Comparison of ENCODE assay signal across 1 cellular context in the genomic region with DNA sequence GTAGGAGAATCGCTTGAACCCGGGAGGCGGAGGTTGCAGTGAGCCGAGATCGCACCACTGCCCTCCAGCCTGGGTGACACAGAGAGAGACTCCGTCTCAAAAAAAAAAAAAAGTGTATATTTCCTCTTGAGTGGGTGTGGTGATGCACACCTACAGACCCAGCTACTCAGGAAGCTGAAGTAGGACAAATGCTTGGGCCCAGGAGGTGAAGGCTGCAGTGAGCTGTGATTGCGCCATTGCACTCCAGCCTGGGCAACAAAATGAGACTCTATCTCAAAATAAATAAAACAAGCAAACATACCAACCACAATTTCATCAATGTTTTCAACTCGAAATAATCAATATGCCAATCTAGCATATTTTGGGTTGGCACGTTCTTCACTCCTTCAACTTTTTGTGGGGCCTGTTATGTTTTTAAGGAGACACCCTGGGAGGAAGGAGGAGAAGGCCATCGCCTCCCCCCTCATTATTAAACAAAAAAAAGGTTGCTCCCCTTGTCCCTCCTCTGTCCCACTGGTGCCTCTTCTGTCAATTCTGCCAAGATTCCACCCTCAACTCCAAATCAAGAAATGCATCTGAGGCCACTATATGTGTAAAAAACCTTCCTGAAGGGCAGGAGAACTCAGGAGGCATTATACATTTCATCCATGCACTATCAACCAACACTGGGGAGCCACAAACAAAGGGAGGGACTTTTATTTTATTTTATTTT.
TF ChIP-seq lines count a peak whose summit lies in the region.

No MANE protein-coding gene starts in this region.

TF ChIP-seq in HepG2, 621 proteins besides CTCF, POLR2A, EP300 and RAD21 (continues in another document):
- TF ChIP-seq, protein P1, sequence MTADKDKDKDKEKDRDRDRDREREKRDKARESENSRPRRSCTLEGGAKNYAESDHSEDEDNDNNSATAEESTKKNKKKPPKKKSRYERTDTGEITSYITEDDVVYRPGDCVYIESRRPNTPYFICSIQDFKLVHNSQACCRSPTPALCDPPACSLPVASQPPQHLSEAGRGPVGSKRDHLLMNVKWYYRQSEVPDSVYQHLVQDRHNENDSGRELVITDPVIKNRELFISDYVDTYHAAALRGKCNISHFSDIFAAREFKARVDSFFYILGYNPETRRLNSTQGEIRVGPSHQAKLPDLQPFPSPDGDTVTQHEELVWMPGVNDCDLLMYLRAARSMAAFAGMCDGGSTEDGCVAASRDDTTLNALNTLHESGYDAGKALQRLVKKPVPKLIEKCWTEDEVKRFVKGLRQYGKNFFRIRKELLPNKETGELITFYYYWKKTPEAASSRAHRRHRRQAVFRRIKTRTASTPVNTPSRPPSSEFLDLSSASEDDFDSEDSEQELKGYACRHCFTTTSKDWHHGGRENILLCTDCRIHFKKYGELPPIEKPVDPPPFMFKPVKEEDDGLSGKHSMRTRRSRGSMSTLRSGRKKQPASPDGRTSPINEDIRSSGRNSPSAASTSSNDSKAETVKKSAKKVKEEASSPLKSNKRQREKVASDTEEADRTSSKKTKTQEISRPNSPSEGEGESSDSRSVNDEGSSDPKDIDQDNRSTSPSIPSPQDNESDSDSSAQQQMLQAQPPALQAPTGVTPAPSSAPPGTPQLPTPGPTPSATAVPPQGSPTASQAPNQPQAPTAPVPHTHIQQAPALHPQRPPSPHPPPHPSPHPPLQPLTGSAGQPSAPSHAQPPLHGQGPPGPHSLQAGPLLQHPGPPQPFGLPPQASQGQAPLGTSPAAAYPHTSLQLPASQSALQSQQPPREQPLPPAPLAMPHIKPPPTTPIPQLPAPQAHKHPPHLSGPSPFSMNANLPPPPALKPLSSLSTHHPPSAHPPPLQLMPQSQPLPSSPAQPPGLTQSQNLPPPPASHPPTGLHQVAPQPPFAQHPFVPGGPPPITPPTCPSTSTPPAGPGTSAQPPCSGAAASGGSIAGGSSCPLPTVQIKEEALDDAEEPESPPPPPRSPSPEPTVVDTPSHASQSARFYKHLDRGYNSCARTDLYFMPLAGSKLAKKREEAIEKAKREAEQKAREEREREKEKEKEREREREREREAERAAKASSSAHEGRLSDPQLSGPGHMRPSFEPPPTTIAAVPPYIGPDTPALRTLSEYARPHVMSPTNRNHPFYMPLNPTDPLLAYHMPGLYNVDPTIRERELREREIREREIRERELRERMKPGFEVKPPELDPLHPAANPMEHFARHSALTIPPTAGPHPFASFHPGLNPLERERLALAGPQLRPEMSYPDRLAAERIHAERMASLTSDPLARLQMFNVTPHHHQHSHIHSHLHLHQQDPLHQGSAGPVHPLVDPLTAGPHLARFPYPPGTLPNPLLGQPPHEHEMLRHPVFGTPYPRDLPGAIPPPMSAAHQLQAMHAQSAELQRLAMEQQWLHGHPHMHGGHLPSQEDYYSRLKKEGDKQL (CRISPR knock-in tag; IDR thresholded peaks at IDR 0.05; ENCODE audit: low read depth), result no peak
- TF ChIP-seq ZNF235 (CRISPR knock-in tag; IDR thresholded peaks at IDR 0.05; ENCODE audit: borderline replicate concordance), result no peak
- no peak for TF ChIP-seq REPIN1 (CRISPR knock-in tag; IDR thresholded peaks at IDR 0.05; ENCODE audit: borderline replicate concordance, low read depth)
- no peak for TF ChIP-seq DRAP1 (CRISPR knock-in tag; IDR thresholded peaks at IDR 0.05)
- no peak for TF ChIP-seq ZSCAN31 (CRISPR knock-in tag; IDR thresholded peaks at IDR 0.05; ENCODE audit: low read depth)
- no peak for TF ChIP-seq ZNF792 (CRISPR knock-in tag; IDR thresholded peaks at IDR 0.05)
- TF ChIP-seq, protein P2, sequence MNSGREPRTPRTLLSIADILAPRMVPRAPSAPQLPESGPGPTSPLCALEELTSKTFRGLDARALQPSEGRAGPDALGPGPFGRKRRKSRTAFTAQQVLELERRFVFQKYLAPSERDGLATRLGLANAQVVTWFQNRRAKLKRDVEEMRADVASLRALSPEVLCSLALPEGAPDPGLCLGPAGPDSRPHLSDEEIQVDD (CRISPR knock-in tag; IDR thresholded peaks at IDR 0.05; ENCODE audit: borderline replicate concordance), result no peak
- TF ChIP-seq, protein P3, sequence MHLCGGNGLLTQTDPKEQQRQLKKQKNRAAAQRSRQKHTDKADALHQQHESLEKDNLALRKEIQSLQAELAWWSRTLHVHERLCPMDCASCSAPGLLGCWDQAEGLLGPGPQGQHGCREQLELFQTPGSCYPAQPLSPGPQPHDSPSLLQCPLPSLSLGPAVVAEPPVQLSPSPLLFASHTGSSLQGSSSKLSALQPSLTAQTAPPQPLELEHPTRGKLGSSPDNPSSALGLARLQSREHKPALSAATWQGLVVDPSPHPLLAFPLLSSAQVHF (CRISPR knock-in tag; IDR thresholded peaks at IDR 0.05), result no peak
- TF ChIP-seq ZNF7 (CRISPR knock-in tag; IDR thresholded peaks at IDR 0.05), result no peak
- TF ChIP-seq FOXP1 (IDR thresholded peaks at IDR 0.05), result no peak
- peak; percentile 43; the same call in 1 of the 2 replicates for TF ChIP-seq FOXP1 (CRISPR knock-in tag; IDR thresholded peaks at IDR 0.05)
- 0 out of 2 replicates have a peak, but pooled peaks have one; percentile 23 for TF ChIP-seq TGIF2 (CRISPR knock-in tag; IDR thresholded peaks at IDR 0.05)
- peak; percentile 28; the same call in 1 of the 2 replicates for TF ChIP-seq ZNF362 (CRISPR knock-in tag; IDR thresholded peaks at IDR 0.05; ENCODE audit: borderline replicate concordance)
- TF ChIP-seq ZBTB7A (CRISPR knock-in tag; IDR thresholded peaks at IDR 0.05), result no peak
- no peak for TF ChIP-seq ZNF446 (CRISPR knock-in tag; IDR thresholded peaks at IDR 0.05)
- no peak for TF ChIP-seq ZFYVE20 (CRISPR knock-in tag; IDR thresholded peaks at IDR 0.05; ENCODE audit: borderline replicate concordance, low read depth)
- no peak for TF ChIP-seq ZNF326 (CRISPR knock-in tag; IDR thresholded peaks at IDR 0.05; ENCODE audit: borderline replicate concordance)
- TF ChIP-seq ZNF207 (IDR thresholded peaks at IDR 0.05; ENCODE audit: borderline replicate concordance), result no peak
- TF ChIP-seq, protein P4, sequence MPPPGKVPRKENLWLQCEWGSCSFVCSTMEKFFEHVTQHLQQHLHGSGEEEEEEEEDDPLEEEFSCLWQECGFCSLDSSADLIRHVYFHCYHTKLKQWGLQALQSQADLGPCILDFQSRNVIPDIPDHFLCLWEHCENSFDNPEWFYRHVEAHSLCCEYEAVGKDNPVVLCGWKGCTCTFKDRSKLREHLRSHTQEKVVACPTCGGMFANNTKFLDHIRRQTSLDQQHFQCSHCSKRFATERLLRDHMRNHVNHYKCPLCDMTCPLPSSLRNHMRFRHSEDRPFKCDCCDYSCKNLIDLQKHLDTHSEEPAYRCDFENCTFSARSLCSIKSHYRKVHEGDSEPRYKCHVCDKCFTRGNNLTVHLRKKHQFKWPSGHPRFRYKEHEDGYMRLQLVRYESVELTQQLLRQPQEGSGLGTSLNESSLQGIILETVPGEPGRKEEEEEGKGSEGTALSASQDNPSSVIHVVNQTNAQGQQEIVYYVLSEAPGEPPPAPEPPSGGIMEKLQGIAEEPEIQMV (CRISPR knock-in tag; IDR thresholded peaks at IDR 0.05; ENCODE audit: low read depth), result no peak
- no peak for TF ChIP-seq MLX (CRISPR knock-in tag; IDR thresholded peaks at IDR 0.05)
- TF ChIP-seq ZNF749 (CRISPR knock-in tag; IDR thresholded peaks at IDR 0.05; ENCODE audit: borderline replicate concordance), result no peak
- no peak for TF ChIP-seq CHD2 (IDR thresholded peaks at IDR 0.05; ENCODE audit: low read depth, low read length)
- no peak for TF ChIP-seq ZNF251 (CRISPR knock-in tag; IDR thresholded peaks at IDR 0.05)
- TF ChIP-seq KLF12 (CRISPR knock-in tag; IDR thresholded peaks at IDR 0.05; ENCODE audit: borderline replicate concordance), result no peak
- TF ChIP-seq TBX3 (IDR thresholded peaks at IDR 0.05; ENCODE audit: borderline replicate concordance), result no peak
- no peak for TF ChIP-seq ZNF687 (CRISPR knock-in tag; IDR thresholded peaks at IDR 0.05)
- TF ChIP-seq PPARG (CRISPR knock-in tag; conservative IDR thresholded peaks at IDR 0.05), result no peak
- no peak for TF ChIP-seq ZNF292 (CRISPR knock-in tag; IDR thresholded peaks at IDR 0.05; ENCODE audit: borderline replicate concordance, low read depth)
- TF ChIP-seq, protein P5, sequence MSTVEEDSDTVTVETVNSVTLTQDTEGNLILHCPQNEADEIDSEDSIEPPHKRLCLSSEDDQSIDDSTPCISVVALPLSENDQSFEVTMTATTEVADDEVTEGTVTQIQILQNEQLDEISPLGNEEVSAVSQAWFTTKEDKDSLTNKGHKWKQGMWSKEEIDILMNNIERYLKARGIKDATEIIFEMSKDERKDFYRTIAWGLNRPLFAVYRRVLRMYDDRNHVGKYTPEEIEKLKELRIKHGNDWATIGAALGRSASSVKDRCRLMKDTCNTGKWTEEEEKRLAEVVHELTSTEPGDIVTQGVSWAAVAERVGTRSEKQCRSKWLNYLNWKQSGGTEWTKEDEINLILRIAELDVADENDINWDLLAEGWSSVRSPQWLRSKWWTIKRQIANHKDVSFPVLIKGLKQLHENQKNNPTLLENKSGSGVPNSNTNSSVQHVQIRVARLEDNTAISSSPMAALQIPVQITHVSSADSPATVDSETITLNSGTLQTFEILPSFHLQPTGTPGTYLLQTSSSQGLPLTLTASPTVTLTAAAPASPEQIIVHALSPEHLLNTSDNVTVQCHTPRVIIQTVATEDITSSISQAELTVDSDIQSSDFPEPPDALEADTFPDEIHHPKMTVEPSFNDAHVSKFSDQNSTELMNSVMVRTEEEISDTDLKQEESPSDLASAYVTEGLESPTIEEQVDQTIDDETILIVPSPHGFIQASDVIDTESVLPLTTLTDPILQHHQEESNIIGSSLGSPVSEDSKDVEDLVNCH (CRISPR knock-in tag; IDR thresholded peaks at IDR 0.05), result no peak
- TF ChIP-seq SUZ12 (IDR thresholded peaks at IDR 0.05; ENCODE audit: low read depth, low read length), result no peak
- no peak for TF ChIP-seq ZNF274 (CRISPR knock-in tag; IDR thresholded peaks at IDR 0.05)
- no peak for TF ChIP-seq NFIC (IDR thresholded peaks at IDR 0.05; ENCODE audit: low read length)
- TF ChIP-seq DNMT1 (CRISPR knock-in tag; IDR thresholded peaks at IDR 0.05), result no peak
- no peak for TF ChIP-seq ZNF510 (CRISPR knock-in tag; IDR thresholded peaks at IDR 0.05; ENCODE audit: low read depth)
- TF ChIP-seq PRPF4 (IDR thresholded peaks at IDR 0.05; ENCODE audit: low read depth, low read length, poor library complexity, severe bottlenecking), result no peak
- no peak for TF ChIP-seq SP140L (CRISPR knock-in tag; IDR thresholded peaks at IDR 0.05; ENCODE audit: borderline replicate concordance)
- no peak for TF ChIP-seq FLYWCH1 (CRISPR knock-in tag; IDR thresholded peaks at IDR 0.05)
- TF ChIP-seq NR1H2 (CRISPR knock-in tag; IDR thresholded peaks at IDR 0.05; ENCODE audit: borderline replicate concordance, low read depth), result no peak
- TF ChIP-seq ZNF136 (CRISPR knock-in tag; IDR thresholded peaks at IDR 0.05; ENCODE audit: low read depth), result no peak
- TF ChIP-seq ZMYM3 (CRISPR knock-in tag; IDR thresholded peaks at IDR 0.05), result no peak
- TF ChIP-seq HMGA1 (CRISPR knock-in tag; conservative IDR thresholded peaks at IDR 0.05), result no peak
- TF ChIP-seq, protein P6, sequence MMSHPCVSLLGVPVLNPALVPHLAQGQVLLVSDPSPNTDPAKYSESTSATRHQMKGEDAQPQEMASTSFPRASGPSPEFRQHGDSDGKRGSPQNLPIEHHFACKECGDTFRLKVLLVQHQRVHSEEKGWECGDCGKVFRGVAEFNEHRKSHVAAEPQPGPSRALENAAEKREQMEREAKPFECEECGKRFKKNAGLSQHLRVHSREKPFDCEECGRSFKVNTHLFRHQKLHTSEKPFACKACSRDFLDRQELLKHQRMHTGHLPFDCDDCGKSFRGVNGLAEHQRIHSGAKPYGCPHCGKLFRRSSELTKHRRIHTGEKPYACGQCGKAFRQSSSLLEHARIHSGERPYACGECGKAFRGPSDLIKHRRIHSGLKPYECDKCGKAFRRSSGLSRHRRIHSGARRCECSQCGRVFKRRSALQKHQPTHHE (CRISPR knock-in tag; IDR thresholded peaks at IDR 0.05; ENCODE audit: borderline replicate concordance), result no peak
- no peak for TF ChIP-seq JDP2 (CRISPR knock-in tag; IDR thresholded peaks at IDR 0.05; ENCODE audit: borderline replicate concordance)
